In the genomic region with DNA sequence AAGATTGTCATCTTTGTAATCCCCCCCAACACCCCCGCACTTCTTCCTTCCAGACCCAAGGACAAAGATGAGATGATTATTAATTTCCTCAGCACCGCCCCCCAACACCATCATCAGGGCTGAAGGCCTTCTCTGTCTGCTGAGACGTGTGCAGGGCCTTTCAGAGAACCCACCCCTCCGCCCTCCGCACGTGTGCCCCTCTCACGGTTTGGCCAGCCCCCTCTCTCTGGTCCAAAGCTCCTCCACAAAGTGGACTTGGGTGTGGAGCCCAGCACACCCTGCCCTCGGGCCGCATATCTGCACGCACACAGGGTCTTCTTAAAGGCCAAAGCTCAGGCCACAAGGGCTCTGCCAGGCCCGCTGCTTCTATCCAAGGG, we compare ENCODE assay signal across 1 cellular context.
TF ChIP-seq lines count a peak whose summit lies in the region.

No MANE protein-coding gene starts in this region.

TF ChIP-seq in GM12878, 131 proteins besides CTCF, POLR2A, EP300 and RAD21:
- TF ChIP-seq BHLHE40 (IDR thresholded peaks at IDR 0.05; ENCODE audit: borderline replicate concordance in 1 of 2, low read depth in 2 of 2, low read length in 1 of 2) = peak; percentile 51 to 66; a peak in 1 of 4 replicates
- TF ChIP-seq, protein P1, sequence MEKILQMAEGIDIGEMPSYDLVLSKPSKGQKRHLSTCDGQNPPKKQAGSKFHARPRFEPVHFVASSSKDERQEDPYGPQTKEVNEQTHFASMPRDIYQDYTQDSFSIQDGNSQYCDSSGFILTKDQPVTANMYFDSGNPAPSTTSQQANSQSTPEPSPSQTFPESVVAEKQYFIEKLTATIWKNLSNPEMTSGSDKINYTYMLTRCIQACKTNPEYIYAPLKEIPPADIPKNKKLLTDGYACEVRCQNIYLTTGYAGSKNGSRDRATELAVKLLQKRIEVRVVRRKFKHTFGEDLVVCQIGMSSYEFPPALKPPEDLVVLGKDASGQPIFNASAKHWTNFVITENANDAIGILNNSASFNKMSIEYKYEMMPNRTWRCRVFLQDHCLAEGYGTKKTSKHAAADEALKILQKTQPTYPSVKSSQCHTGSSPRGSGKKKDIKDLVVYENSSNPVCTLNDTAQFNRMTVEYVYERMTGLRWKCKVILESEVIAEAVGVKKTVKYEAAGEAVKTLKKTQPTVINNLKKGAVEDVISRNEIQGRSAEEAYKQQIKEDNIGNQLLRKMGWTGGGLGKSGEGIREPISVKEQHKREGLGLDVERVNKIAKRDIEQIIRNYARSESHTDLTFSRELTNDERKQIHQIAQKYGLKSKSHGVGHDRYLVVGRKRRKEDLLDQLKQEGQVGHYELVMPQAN (conservative IDR thresholded peaks at IDR 0.05) = 0 out of 2 replicates have a peak, but pooled peaks have one; percentile 31
- no peak for TF ChIP-seq ZSCAN29 (IDR thresholded peaks at IDR 0.05)
- peak in 1 of 2 experiments; percentile 21; a peak in 1 of 3 replicates for TF ChIP-seq EGR1 (IDR thresholded peaks at IDR 0.05; ENCODE audit: borderline replicate concordance in 1 of 2, low read depth in 2 of 2, low read length in 2 of 2)
TF ChIP-seq in GM12878: peak in this region for 3.
